In genomic region chr5:91053733-91054010, GRCh38 we compare ENCODE assay signal across 26 cellular contexts.
"Had no signal": no experiment of that assay in that cellular context is flagged by ENCODE, and none has a peak within 500 bp of the region (broad histone marks: within the 10 kb centered on the region; RNA-seq: fewer than 3 reads in every experiment).

No MANE protein-coding gene starts in this region.

- H3K9me3 ChIP-seq: ascending aorta, body of pancreas had no signal

- H3K27ac ChIP-seq: ascending aorta, body of pancreas, SK-N-MC, WERI-Rb-1 had no signal

- FAIRE-seq: bronchial epithelial cell had no signal

- ATAC-seq: activated CD4-positive, alpha-beta T cell treated with anti-CD3 and anti-CD28 coated beads for 36 hours; activated CD8-positive, alpha-beta T cell treated with anti-CD3 and anti-CD28 coated beads for 36 hours; activated T-cell treated with anti-CD3 and anti-CD28 coated beads, Interleukin-2, amount 50 U/mL, for 72 hours; body of pancreas; Panc1 had no signal

- H3K27me3 ChIP-seq: ascending aorta, body of pancreas had no signal

- DNase-seq: activated CD4-positive, alpha-beta T cell treated with anti-CD3 and anti-CD28 coated beads for 36 hours; activated CD4-positive, alpha-beta T cell treated with anti-CD3 and anti-CD28 coated beads, Interleukin-2, amount 50 U/mL, for 1 hour; activated CD8-positive, alpha-beta memory T cell treated with anti-CD3 and anti-CD28 coated beads, Interleukin-2, amount 50 U/mL, for 4 hours; activated CD8-positive, alpha-beta T cell treated with anti-CD3 and anti-CD28 coated beads for 36 hours; activated gamma-delta T cell treated with Interleukin-2 at 50 U/mL for 16 hours; activated naive CD4-positive, alpha-beta T cell treated with anti-CD3 and anti-CD28 coated beads, Interleukin-2, amount 10 ng/mL, durations not matched to agents 7 days and 5 days; activated naive CD8-positive, alpha-beta T cell treated with anti-CD3 and anti-CD28 coated beads for 36 hours; activated T-cell treated with anti-CD3 and anti-CD28 coated beads, Interleukin-2, amount 50 U/mL, for 72 hours; amniotic stem cell; body of pancreas; MM.1S; NCI-H1105; NCI-H1436; NCI-H1694 treated with DMSO at 0.1 percent for 48 hours; NCI-H2029 treated with DMSO at 0.1 percent for 48 hours; NCI-H345; NCI-H510A treated with DMSO at 0.1 percent for 48 hours; NK-92 treated with Interleukin-12 subunit alpha and Interleukin-12 subunit beta, amount 100 ng/mL, for 24 hours; OCI-M1; RPMI8226; T-helper 1 cell; WERI-Rb-1 had no signal

- H3K4me3 ChIP-seq: ascending aorta, body of pancreas, SK-N-MC had no signal

- H3K4me1 ChIP-seq: ascending aorta, body of pancreas had no signal

- H3K36me3 ChIP-seq: ascending aorta, WERI-Rb-1 had no signal
